Comparison of ENCODE assay signal across 23 cellular contexts in the genomic region with DNA sequence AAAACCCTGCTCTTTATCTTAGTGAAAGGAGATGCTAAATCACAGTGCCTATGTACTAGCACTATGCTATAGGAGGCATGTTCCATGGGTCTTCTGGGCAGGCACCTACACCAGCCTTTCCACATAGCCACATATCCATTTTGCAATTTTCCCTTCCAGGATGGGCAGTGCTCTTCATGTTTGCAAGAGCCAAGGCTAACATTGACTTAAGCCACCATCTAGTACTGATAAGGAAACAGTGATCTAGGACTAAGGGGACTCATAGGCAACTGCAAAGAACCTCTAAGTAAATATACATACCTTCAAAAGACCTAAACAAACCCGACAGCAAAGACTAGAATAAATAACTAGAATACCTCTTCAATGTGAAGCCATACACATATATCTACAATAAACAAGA.
DNase-seq lines count a peak whose midpoint lies in the region; ATAC-seq and FAIRE-seq lines count a peak whose summit lies in the region.
"Had no signal": no experiment of that assay in that cellular context is flagged by ENCODE, and none has a peak within 500 bp of the region (broad histone marks: within the 10 kb centered on the region; RNA-seq: fewer than 3 reads in every experiment).

No MANE protein-coding gene starts in this region.

- in situ Hi-C loops in KBM-7 (cut with MboI; ENCODE audit: low pct_unique_long_range_greater_than_20kb, low sequenced_read_pairs), result no loop called here

- no peaks in the 10 kb centered on the region for H3K4me1 Mint-ChIP-seq in activated CD4-positive, alpha-beta T cell treated with anti-CD3 and anti-CD28 coated beads, Interleukin-2, amount 10 ng/mL, durations not matched to agents 24 days and 14 days
- H3K4me1 Mint-ChIP-seq: CD14-positive monocyte; CD4-positive, alpha-beta memory T cell; CD4-positive, CD25-positive, alpha-beta regulatory T cell; CD8-positive, alpha-beta memory T cell had no signal

- H3K27me3 Mint-ChIP-seq in activated CD4-positive, alpha-beta T cell treated with anti-CD3 and anti-CD28 coated beads, Interleukin-2, amount 10 ng/mL, durations not matched to agents 24 days and 14 days, result no peaks in the 10 kb centered on the region
- H3K27me3 Mint-ChIP-seq: CD4-positive, alpha-beta memory T cell; CD4-positive, CD25-positive, alpha-beta regulatory T cell; CD8-positive, alpha-beta memory T cell had no signal

- ATAC-seq in left colon, result peak; percentile 79
- ATAC-seq: GM12878 had no signal

- no peaks in the 10 kb centered on the region for H3K36me3 Mint-ChIP-seq in activated CD4-positive, alpha-beta T cell treated with anti-CD3 and anti-CD28 coated beads, Interleukin-2, amount 10 ng/mL, durations not matched to agents 24 days and 14 days (ENCODE audit: low read depth)
- H3K36me3 Mint-ChIP-seq: CD14-positive monocyte; CD4-positive, alpha-beta memory T cell; CD4-positive, CD25-positive, alpha-beta regulatory T cell; CD8-positive, alpha-beta memory T cell had no signal

- DNase-seq in DMS53 (lab: John Stamatoyannopoulos, UW), result peak; percentile 42
- DNase-seq in left colon, result no peak
- DNase-seq in urothelium cell line (ENCODE audit: low spot score), result no peak
- DNase-seq in KBM-7, result no peak
- DNase-seq in activated CD4-positive, alpha-beta T cell treated with anti-CD3 and anti-CD28 coated beads, Interleukin-2, amount 10 ng/mL, durations not matched to agents 24 days and 14 days, result no peak
- DNase-seq: ACHN; BE2C; C1 segment of cervical spinal cord; CD4-positive, alpha-beta memory T cell; CD4-positive, CD25-positive, alpha-beta regulatory T cell; CD8-positive, alpha-beta memory T cell; COR-L47; DMS 273 treated with DMSO at 0.1 percent for 48 hours; DMS153; DMS79; DND-41; EL; GDM1 had no signal

- peaks cover 8% of the 10 kb centered on the region for H3K9me3 Mint-ChIP-seq in activated CD4-positive, alpha-beta T cell treated with anti-CD3 and anti-CD28 coated beads, Interleukin-2, amount 10 ng/mL, durations not matched to agents 24 days and 14 days

- intact Hi-C loops in left colon (cut with DNase I, micrococcal nuclease), result no loop called here
- intact Hi-C loops in activated CD4-positive, alpha-beta T cell treated with anti-CD3 and anti-CD28 coated beads, Interleukin-2, amount 10 ng/mL, durations not matched to agents 24 days and 14 days (cut with micrococcal nuclease), result no loop called here

- FAIRE-seq in urothelium cell line (lab: Jason Lieb, UNC), result peak; percentile 5
- FAIRE-seq: A204.1, GM12878, GM12892, GM18507 had no signal

- H3K27ac Mint-ChIP-seq in activated CD4-positive, alpha-beta T cell treated with anti-CD3 and anti-CD28 coated beads, Interleukin-2, amount 10 ng/mL, durations not matched to agents 24 days and 14 days, result no peak overlapping the region
- H3K27ac Mint-ChIP-seq: CD14-positive monocyte; CD4-positive, alpha-beta memory T cell; CD8-positive, alpha-beta memory T cell had no signal

- no peak overlapping the region for H3K4me3 Mint-ChIP-seq in activated CD4-positive, alpha-beta T cell treated with anti-CD3 and anti-CD28 coated beads, Interleukin-2, amount 10 ng/mL, durations not matched to agents 24 days and 14 days
- H3K4me3 Mint-ChIP-seq: CD14-positive monocyte; CD4-positive, CD25-positive, alpha-beta regulatory T cell; CD8-positive, alpha-beta memory T cell had no signal
